In genomic region chr2:26061539-26061938, GRCh38 we compare ENCODE assay signal across 15 cellular contexts. TPM values are rescaled to one million over a fixed set of nuclear protein-coding genes. Genes with fewer than 3 reads are reported as not detected.
DNase-seq lines count a peak whose midpoint lies in the region; ATAC-seq and TF ChIP-seq lines count a peak whose summit lies in the region.
"Had no signal": no experiment of that assay in that cellular context is flagged by ENCODE, and none has a peak within 500 bp of the region (broad histone marks: within the 10 kb centered on the region; RNA-seq: fewer than 3 reads in every experiment).

No MANE protein-coding gene starts in this region.

- H3K4me3 Mint-ChIP-seq in activated naive CD4-positive, alpha-beta T cell treated with anti-CD3 and anti-CD28 coated beads for 36 hours = no peak overlapping the region
- H3K4me3 Mint-ChIP-seq in activated naive CD4-positive, alpha-beta T cell treated with anti-CD3 and anti-CD28 coated beads, Interleukin-2, amount 10 ng/mL, durations not matched to agents 7 days and 5 days = no peak overlapping the region
- H3K4me3 Mint-ChIP-seq in CD4-positive, alpha-beta T cell = no peak overlapping the region
- H3K4me3 Mint-ChIP-seq: B cell had no signal

- no peaks in the 10 kb centered on the region for H3K27me3 ChIP-seq in CD4-positive, alpha-beta T cell (ENCODE audit: control insufficient read depth, insufficient read depth, low read length)
- no peaks in the 10 kb centered on the region for H3K27me3 ChIP-seq in KMS-11 (ENCODE audit: insufficient read depth, low read depth)
- H3K27me3 ChIP-seq in upper lobe of right lung = no peaks in the 10 kb centered on the region
- H3K27me3 ChIP-seq: BLaER1 treated with 17β-estradiol and CSF1 and Interleukin-3, amounts not matched to agents 10 nM and 100 nM had no signal

- H3K36me3 Mint-ChIP-seq in activated naive CD4-positive, alpha-beta T cell treated with anti-CD3 and anti-CD28 coated beads for 36 hours (ENCODE audit: low read depth) = peaks cover 10% of the 10 kb centered on the region
- peaks cover 23% of the 10 kb centered on the region for H3K36me3 Mint-ChIP-seq in activated naive CD4-positive, alpha-beta T cell treated with anti-CD3 and anti-CD28 coated beads, Interleukin-2, amount 10 ng/mL, durations not matched to agents 7 days and 5 days
- peaks cover 70% of the 10 kb centered on the region for H3K36me3 Mint-ChIP-seq in CD4-positive, alpha-beta T cell (ENCODE audit: low read depth)

- no peak for DNase-seq in activated naive CD4-positive, alpha-beta T cell treated with anti-CD3 and anti-CD28 coated beads for 36 hours
- no peak for DNase-seq in activated naive CD4-positive, alpha-beta T cell treated with anti-CD3 and anti-CD28 coated beads, Interleukin-2, amount 10 ng/mL, durations not matched to agents 7 days and 5 days
- DNase-seq in CD4-positive, alpha-beta T cell = no peak
- DNase-seq in erythroblast (lab: John Stamatoyannopoulos, UW) (peak; percentile 30 to 47), pons (ENCODE audit: low spot score) (no peak), left ventricle myocardium superior (no peak), upper lobe of right lung (no peak)
- DNase-seq: Caco-2, GOT3, H7, IMR-90 had no signal

- peak overlapping the region; percentile 36 for H3K27ac Mint-ChIP-seq in activated naive CD4-positive, alpha-beta T cell treated with anti-CD3 and anti-CD28 coated beads for 36 hours
- no peak overlapping the region for H3K27ac Mint-ChIP-seq in activated naive CD4-positive, alpha-beta T cell treated with anti-CD3 and anti-CD28 coated beads, Interleukin-2, amount 10 ng/mL, durations not matched to agents 7 days and 5 days
- H3K27ac Mint-ChIP-seq in CD4-positive, alpha-beta T cell = peak overlapping the region; percentile 24
- H3K27ac Mint-ChIP-seq: B cell had no signal

- POLR2A ChIA-PET in CD4-positive, alpha-beta T cell (lab: Charles Lee) = no interaction called here

- H4K20me1 ChIP-seq in KMS-11 (ENCODE audit: insufficient read depth) = peaks cover 6% of the 10 kb centered on the region; the same call in 1 of the 2 replicates

- no peaks in the 10 kb centered on the region for H3K9me3 ChIP-seq in CD4-positive, alpha-beta T cell (ENCODE audit: control insufficient read depth, low read length)
- no peaks in the 10 kb centered on the region for H3K9me3 ChIP-seq in upper lobe of right lung
- H3K9me3 ChIP-seq: BLaER1 treated with 17β-estradiol and CSF1 and Interleukin-3, amounts not matched to agents 10 nM and 100 nM; Caco-2 had no signal

- ATAC-seq in CD4-positive, alpha-beta T cell (ENCODE audit: poor library complexity) = no peak
- ATAC-seq in left ventricle myocardium superior = no peak
- ATAC-seq in upper lobe of right lung = no peak
- ATAC-seq: HCT116 had no signal

- H3K9ac ChIP-seq in KMS-11 = no peak overlapping the region
- H3K9ac ChIP-seq: BLaER1 treated with 17β-estradiol and CSF1 and Interleukin-3, amounts not matched to agents 10 nM and 100 nM had no signal

- H3K27ac ChIP-seq in CD4-positive, alpha-beta T cell (ENCODE audit: low read depth, low read length) = no peak overlapping the region
- H3K27ac ChIP-seq in KMS-11 (no peak overlapping the region), upper lobe of right lung (no peak overlapping the region)
- H3K27ac ChIP-seq: BLaER1 treated with 17β-estradiol and CSF1 and Interleukin-3, amounts not matched to agents 10 nM and 100 nM had no signal

- CTCF ChIA-PET in activated naive CD4-positive, alpha-beta T cell treated with anti-CD3 and anti-CD28 coated beads for 36 hours (lab: Charles Lee) = no interaction called here
- CTCF ChIA-PET in activated naive CD4-positive, alpha-beta T cell treated with anti-CD3 and anti-CD28 coated beads, Interleukin-2, amount 10 ng/mL, durations not matched to agents 7 days and 5 days (lab: Charles Lee) = no interaction called here
- CTCF ChIA-PET in CD4-positive, alpha-beta T cell (lab: Charles Lee) = interaction anchor here (1.1 kb wide), 1 partner anchor 111 kb away, joined by 3 read pairs; no protein-coding TSS in a partner anchor

- H2AFZ ChIP-seq in KMS-11 (ENCODE audit: low read depth) = no peak overlapping the region

- no peaks in the 10 kb centered on the region for H3K36me3 ChIP-seq in KMS-11 (ENCODE audit: insufficient read depth)
- peaks cover 5% of the 10 kb centered on the region for H3K36me3 ChIP-seq in upper lobe of right lung

- no peak for TF ChIP-seq CTCF in CD4-positive, alpha-beta T cell (IDR thresholded peaks at IDR 0.05)
- TF ChIP-seq CTCF in KMS-11 (conservative IDR thresholded peaks at IDR 0.05; ENCODE audit: low read depth, low read length) (no peak), upper lobe of right lung (IDR thresholded peaks at IDR 0.05) (no peak)

- peaks cover 76% of the 10 kb centered on the region for H3K4me1 ChIP-seq in KMS-11 (ENCODE audit: low read depth, poor library complexity, severe bottlenecking)
- no peaks in the 10 kb centered on the region for H3K4me1 ChIP-seq in upper lobe of right lung

- H3K4me3 ChIP-seq in KMS-11 (IDR thresholded peaks at IDR 0.05; ENCODE audit: insufficient read depth, low read depth, low read length) (no peak overlapping the region), upper lobe of right lung (no peak overlapping the region)
- H3K4me3 ChIP-seq: BLaER1 treated with 17β-estradiol and CSF1 and Interleukin-3, amounts not matched to agents 10 nM and 100 nM had no signal

- H3K79me2 ChIP-seq in KMS-11 (ENCODE audit: insufficient read depth, low read depth) = peaks cover 91% of the 10 kb centered on the region

- peak overlapping the region; percentile 11; the same call in 1 of the 2 replicates for H3K4me2 ChIP-seq in KMS-11

- intact Hi-C loops in activated naive CD4-positive, alpha-beta T cell treated with anti-CD3 and anti-CD28 coated beads for 36 hours (cut with micrococcal nuclease) = loop anchor here (10.0 kb wide), 1 partner anchor 183 kb away; the partner anchor contains the start of genes HADHA and HADHB
- intact Hi-C loops in CD4-positive, alpha-beta T cell (cut with DNase I, micrococcal nuclease) = no loop called here
- intact Hi-C loops in left ventricle myocardium superior (cut with micrococcal nuclease) (no loop called here), upper lobe of right lung (cut with DNase I) (no loop called here)

- H3K9me3 Mint-ChIP-seq in activated naive CD4-positive, alpha-beta T cell treated with anti-CD3 and anti-CD28 coated beads for 36 hours = no peaks in the 10 kb centered on the region
- H3K9me3 Mint-ChIP-seq in activated naive CD4-positive, alpha-beta T cell treated with anti-CD3 and anti-CD28 coated beads, Interleukin-2, amount 10 ng/mL, durations not matched to agents 7 days and 5 days = no peaks in the 10 kb centered on the region
- H3K9me3 Mint-ChIP-seq in CD4-positive, alpha-beta T cell = no peaks in the 10 kb centered on the region

- no peaks in the 10 kb centered on the region for H3K27me3 Mint-ChIP-seq in activated naive CD4-positive, alpha-beta T cell treated with anti-CD3 and anti-CD28 coated beads for 36 hours (ENCODE audit: low read depth)
- no peaks in the 10 kb centered on the region for H3K27me3 Mint-ChIP-seq in activated naive CD4-positive, alpha-beta T cell treated with anti-CD3 and anti-CD28 coated beads, Interleukin-2, amount 10 ng/mL, durations not matched to agents 7 days and 5 days
- H3K27me3 Mint-ChIP-seq in CD4-positive, alpha-beta T cell = no peaks in the 10 kb centered on the region
- H3K27me3 Mint-ChIP-seq: B cell had no signal

- no peak for TF ChIP-seq POLR2A in erythroblast (IDR thresholded peaks at IDR 0.05; ENCODE audit: low read length)

- peaks cover 39% of the 10 kb centered on the region for H3K4me1 Mint-ChIP-seq in activated naive CD4-positive, alpha-beta T cell treated with anti-CD3 and anti-CD28 coated beads for 36 hours (ENCODE audit: low read depth)
- peaks cover 12% of the 10 kb centered on the region for H3K4me1 Mint-ChIP-seq in activated naive CD4-positive, alpha-beta T cell treated with anti-CD3 and anti-CD28 coated beads, Interleukin-2, amount 10 ng/mL, durations not matched to agents 7 days and 5 days
- peaks cover 43% of the 10 kb centered on the region for H3K4me1 Mint-ChIP-seq in CD4-positive, alpha-beta T cell (ENCODE audit: low read depth)

RNA-seq across cellular contexts. Expression of gene RAB10, which starts 27.7 kb away (rescaled TPM):
- total RNA-seq in activated naive CD4-positive, alpha-beta T cell treated with anti-CD3 and anti-CD28 coated beads for 36 hours = 10 to 100 TPM; 84.2 to 93.0 TPM
- total RNA-seq in CD4-positive, alpha-beta T cell = 10 to 100 TPM; 13.5 to 13.8 TPM
- total RNA-seq in left ventricle myocardium superior (101 TPM), upper lobe of right lung (111 TPM)

Comparison
In these comparisons a context has a peak if more than half of its experiments do, and no peak if none do; other contexts are left out.
1. DNase-seq: peak in erythroblast (2 of 2); none in activated naive CD4-positive, alpha-beta T cell treated with anti-CD3 and anti-CD28 coated beads for 36 hours (single experiment), activated naive CD4-positive, alpha-beta T cell treated with anti-CD3 and anti-CD28 coated beads, Interleukin-2, amount 10 ng/mL, durations not matched to agents 7 days and 5 days (single experiment), CD4-positive, alpha-beta T cell (0 of 10), pons (single experiment), left ventricle myocardium superior (single experiment) and upper lobe of right lung (single experiment).